In the genomic region with DNA sequence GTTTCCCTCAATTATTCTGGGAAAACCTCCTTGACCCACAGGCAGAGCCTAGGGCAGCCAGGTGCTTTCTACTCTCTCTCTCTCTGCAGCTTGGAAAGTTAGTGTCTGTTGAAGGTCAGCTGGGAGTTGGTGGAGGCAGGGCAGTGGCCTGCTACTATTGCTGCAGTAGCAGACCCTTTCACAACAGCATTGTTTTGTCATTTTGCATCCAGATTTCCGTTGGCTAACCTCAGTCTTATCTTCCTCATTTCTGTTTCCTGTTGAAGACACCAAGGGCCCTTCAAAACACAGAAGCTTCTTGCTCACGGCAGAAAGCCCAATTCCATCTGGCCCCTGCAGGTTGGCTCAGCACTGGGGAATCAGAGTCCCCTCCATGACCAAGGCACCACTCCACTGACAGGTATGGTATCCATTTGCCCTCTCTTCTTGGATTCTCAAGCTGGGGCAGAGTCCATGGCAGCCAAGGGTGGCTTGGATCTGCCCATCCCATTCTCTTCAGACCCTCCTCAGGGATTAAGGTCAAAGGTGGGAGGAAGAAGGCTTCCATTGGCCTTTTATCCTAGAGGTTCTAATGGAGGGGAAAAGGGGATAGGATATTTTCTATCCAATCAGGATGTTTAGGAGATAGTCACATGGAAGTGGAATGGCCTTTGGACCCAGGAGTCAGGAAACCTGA, we compare ENCODE assay signal across 1 cellular context.
TF ChIP-seq lines count a peak whose summit lies in the region.

No MANE protein-coding gene starts in this region.

TF ChIP-seq in K562, 482 proteins besides CTCF, POLR2A, EP300 and RAD21 (continued from another document and continues in another):
- TF ChIP-seq, protein P1, sequence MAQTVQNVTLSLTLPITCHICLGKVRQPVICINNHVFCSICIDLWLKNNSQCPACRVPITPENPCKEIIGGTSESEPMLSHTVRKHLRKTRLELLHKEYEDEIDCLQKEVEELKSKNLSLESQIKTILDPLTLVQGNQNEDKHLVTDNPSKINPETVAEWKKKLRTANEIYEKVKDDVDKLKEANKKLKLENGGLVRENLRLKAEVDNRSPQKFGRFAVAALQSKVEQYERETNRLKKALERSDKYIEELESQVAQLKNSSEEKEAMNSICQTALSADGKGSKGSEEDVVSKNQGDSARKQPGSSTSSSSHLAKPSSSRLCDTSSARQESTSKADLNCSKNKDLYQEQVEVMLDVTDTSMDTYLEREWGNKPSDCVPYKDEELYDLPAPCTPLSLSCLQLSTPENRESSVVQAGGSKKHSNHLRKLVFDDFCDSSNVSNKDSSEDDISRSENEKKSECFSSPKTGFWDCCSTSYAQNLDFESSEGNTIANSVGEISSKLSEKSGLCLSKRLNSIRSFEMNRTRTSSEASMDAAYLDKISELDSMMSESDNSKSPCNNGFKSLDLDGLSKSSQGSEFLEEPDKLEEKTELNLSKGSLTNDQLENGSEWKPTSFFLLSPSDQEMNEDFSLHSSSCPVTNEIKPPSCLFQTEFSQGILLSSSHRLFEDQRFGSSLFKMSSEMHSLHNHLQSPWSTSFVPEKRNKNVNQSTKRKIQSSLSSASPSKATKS (CRISPR knock-in tag; IDR thresholded peaks at IDR 0.05) = no peak
- no peak for TF ChIP-seq ASH1L (IDR thresholded peaks at IDR 0.05; ENCODE audit: borderline replicate concordance, low read depth, partially characterized antibody)
- TF ChIP-seq PRMT5 (CRISPR knock-in tag; IDR thresholded peaks at IDR 0.05) = no peak
- TF ChIP-seq, protein P2, sequence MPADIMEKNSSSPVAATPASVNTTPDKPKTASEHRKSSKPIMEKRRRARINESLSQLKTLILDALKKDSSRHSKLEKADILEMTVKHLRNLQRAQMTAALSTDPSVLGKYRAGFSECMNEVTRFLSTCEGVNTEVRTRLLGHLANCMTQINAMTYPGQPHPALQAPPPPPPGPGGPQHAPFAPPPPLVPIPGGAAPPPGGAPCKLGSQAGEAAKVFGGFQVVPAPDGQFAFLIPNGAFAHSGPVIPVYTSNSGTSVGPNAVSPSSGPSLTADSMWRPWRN (IDR thresholded peaks at IDR 0.05; ENCODE audit: low read depth) = no peak
- no peak for TF ChIP-seq NR4A1 (CRISPR knock-in tag; IDR thresholded peaks at IDR 0.05)
- 0 out of 2 replicates have a peak, but pooled peaks have one; percentile 17 for TF ChIP-seq NR4A1 (tag; IDR thresholded peaks at IDR 0.05)
- no peak for TF ChIP-seq ZNF324 (CRISPR knock-in tag; IDR thresholded peaks at IDR 0.05)
- TF ChIP-seq ZNF232 (CRISPR knock-in tag; IDR thresholded peaks at IDR 0.05) = no peak
- no peak for TF ChIP-seq GTF2A2 (tag; IDR thresholded peaks at IDR 0.05)
- TF ChIP-seq ILF3 (IDR thresholded peaks at IDR 0.05; ENCODE audit: borderline replicate concordance) = no peak
- no peak for TF ChIP-seq PHF20 (IDR thresholded peaks at IDR 0.05; ENCODE audit: partially characterized antibody)
- TF ChIP-seq, protein P3, sequence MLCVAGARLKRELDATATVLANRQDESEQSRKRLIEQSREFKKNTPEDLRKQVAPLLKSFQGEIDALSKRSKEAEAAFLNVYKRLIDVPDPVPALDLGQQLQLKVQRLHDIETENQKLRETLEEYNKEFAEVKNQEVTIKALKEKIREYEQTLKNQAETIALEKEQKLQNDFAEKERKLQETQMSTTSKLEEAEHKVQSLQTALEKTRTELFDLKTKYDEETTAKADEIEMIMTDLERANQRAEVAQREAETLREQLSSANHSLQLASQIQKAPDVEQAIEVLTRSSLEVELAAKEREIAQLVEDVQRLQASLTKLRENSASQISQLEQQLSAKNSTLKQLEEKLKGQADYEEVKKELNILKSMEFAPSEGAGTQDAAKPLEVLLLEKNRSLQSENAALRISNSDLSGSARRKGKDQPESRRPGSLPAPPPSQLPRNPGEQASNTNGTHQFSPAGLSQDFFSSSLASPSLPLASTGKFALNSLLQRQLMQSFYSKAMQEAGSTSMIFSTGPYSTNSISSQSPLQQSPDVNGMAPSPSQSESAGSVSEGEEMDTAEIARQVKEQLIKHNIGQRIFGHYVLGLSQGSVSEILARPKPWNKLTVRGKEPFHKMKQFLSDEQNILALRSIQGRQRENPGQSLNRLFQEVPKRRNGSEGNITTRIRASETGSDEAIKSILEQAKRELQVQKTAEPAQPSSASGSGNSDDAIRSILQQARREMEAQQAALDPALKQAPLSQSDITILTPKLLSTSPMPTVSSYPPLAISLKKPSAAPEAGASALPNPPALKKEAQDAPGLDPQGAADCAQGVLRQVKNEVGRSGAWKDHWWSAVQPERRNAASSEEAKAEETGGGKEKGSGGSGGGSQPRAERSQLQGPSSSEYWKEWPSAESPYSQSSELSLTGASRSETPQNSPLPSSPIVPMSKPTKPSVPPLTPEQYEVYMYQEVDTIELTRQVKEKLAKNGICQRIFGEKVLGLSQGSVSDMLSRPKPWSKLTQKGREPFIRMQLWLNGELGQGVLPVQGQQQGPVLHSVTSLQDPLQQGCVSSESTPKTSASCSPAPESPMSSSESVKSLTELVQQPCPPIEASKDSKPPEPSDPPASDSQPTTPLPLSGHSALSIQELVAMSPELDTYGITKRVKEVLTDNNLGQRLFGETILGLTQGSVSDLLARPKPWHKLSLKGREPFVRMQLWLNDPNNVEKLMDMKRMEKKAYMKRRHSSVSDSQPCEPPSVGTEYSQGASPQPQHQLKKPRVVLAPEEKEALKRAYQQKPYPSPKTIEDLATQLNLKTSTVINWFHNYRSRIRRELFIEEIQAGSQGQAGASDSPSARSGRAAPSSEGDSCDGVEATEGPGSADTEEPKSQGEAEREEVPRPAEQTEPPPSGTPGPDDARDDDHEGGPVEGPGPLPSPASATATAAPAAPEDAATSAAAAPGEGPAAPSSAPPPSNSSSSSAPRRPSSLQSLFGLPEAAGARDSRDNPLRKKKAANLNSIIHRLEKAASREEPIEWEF (CRISPR knock-in tag; IDR thresholded peaks at IDR 0.05) = no peak
- TF ChIP-seq, protein P4, sequence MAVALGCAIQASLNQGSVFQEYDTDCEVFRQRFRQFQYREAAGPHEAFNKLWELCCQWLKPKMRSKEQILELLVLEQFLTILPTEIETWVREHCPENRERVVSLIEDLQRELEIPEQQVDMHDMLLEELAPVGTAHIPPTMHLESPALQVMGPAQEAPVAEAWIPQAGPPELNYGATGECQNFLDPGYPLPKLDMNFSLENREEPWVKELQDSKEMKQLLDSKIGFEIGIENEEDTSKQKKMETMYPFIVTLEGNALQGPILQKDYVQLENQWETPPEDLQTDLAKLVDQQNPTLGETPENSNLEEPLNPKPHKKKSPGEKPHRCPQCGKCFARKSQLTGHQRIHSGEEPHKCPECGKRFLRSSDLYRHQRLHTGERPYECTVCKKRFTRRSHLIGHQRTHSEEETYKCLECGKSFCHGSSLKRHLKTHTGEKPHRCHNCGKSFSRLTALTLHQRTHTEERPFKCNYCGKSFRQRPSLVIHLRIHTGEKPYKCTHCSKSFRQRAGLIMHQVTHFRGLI (CRISPR knock-in tag; IDR thresholded peaks at IDR 0.05) = no peak
- TF ChIP-seq, protein P5, sequence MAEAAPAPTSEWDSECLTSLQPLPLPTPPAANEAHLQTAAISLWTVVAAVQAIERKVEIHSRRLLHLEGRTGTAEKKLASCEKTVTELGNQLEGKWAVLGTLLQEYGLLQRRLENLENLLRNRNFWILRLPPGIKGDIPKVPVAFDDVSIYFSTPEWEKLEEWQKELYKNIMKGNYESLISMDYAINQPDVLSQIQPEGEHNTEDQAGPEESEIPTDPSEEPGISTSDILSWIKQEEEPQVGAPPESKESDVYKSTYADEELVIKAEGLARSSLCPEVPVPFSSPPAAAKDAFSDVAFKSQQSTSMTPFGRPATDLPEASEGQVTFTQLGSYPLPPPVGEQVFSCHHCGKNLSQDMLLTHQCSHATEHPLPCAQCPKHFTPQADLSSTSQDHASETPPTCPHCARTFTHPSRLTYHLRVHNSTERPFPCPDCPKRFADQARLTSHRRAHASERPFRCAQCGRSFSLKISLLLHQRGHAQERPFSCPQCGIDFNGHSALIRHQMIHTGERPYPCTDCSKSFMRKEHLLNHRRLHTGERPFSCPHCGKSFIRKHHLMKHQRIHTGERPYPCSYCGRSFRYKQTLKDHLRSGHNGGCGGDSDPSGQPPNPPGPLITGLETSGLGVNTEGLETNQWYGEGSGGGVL (CRISPR knock-in tag; IDR thresholded peaks at IDR 0.05) = no peak
- no peak for TF ChIP-seq RFX1 (IDR thresholded peaks at IDR 0.05)
- TF ChIP-seq, protein P6, sequence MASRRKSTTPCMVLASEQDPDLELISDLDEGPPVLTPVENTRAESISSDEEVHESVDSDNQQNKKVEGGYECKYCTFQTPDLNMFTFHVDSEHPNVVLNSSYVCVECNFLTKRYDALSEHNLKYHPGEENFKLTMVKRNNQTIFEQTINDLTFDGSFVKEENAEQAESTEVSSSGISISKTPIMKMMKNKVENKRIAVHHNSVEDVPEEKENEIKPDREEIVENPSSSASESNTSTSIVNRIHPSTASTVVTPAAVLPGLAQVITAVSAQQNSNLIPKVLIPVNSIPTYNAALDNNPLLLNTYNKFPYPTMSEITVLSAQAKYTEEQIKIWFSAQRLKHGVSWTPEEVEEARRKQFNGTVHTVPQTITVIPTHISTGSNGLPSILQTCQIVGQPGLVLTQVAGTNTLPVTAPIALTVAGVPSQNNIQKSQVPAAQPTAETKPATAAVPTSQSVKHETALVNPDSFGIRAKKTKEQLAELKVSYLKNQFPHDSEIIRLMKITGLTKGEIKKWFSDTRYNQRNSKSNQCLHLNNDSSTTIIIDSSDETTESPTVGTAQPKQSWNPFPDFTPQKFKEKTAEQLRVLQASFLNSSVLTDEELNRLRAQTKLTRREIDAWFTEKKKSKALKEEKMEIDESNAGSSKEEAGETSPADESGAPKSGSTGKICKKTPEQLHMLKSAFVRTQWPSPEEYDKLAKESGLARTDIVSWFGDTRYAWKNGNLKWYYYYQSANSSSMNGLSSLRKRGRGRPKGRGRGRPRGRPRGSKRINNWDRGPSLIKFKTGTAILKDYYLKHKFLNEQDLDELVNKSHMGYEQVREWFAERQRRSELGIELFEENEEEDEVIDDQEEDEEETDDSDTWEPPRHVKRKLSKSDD (conservative IDR thresholded peaks at IDR 0.05; ENCODE audit: low read length) = no peak
- TF ChIP-seq, protein P7, sequence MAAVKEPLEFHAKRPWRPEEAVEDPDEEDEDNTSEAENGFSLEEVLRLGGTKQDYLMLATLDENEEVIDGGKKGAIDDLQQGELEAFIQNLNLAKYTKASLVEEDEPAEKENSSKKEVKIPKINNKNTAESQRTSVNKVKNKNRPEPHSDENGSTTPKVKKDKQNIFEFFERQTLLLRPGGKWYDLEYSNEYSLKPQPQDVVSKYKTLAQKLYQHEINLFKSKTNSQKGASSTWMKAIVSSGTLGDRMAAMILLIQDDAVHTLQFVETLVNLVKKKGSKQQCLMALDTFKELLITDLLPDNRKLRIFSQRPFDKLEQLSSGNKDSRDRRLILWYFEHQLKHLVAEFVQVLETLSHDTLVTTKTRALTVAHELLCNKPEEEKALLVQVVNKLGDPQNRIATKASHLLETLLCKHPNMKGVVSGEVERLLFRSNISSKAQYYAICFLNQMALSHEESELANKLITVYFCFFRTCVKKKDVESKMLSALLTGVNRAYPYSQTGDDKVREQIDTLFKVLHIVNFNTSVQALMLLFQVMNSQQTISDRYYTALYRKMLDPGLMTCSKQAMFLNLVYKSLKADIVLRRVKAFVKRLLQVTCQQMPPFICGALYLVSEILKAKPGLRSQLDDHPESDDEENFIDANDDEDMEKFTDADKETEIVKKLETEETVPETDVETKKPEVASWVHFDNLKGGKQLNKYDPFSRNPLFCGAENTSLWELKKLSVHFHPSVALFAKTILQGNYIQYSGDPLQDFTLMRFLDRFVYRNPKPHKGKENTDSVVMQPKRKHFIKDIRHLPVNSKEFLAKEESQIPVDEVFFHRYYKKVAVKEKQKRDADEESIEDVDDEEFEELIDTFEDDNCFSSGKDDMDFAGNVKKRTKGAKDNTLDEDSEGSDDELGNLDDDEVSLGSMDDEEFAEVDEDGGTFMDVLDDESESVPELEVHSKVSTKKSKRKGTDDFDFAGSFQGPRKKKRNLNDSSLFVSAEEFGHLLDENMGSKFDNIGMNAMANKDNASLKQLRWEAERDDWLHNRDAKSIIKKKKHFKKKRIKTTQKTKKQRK (IDR thresholded peaks at IDR 0.05; ENCODE audit: borderline replicate concordance, low read depth, low read length) = no peak
- no peak for TF ChIP-seq SLC30A9 (CRISPR knock-in tag; IDR thresholded peaks at IDR 0.05)
- TF ChIP-seq FOXM1 (IDR thresholded peaks at IDR 0.05; ENCODE audit: low read depth) = 0 out of 2 replicates have a peak, but pooled peaks have one; percentile 26
- no peak for TF ChIP-seq FOXM1 (CRISPR knock-in tag; IDR thresholded peaks at IDR 0.05; ENCODE audit: low read depth)
- TF ChIP-seq ZNF184 (CRISPR knock-in tag; IDR thresholded peaks at IDR 0.05) = no peak
- TF ChIP-seq ZNF76 (CRISPR knock-in tag; IDR thresholded peaks at IDR 0.05; ENCODE audit: borderline replicate concordance) = no peak
- 0 out of 2 replicates have a peak, but pooled peaks have one; percentile 11 for TF ChIP-seq ZNF583 (CRISPR knock-in tag; IDR thresholded peaks at IDR 0.05)
- TF ChIP-seq, protein P8, sequence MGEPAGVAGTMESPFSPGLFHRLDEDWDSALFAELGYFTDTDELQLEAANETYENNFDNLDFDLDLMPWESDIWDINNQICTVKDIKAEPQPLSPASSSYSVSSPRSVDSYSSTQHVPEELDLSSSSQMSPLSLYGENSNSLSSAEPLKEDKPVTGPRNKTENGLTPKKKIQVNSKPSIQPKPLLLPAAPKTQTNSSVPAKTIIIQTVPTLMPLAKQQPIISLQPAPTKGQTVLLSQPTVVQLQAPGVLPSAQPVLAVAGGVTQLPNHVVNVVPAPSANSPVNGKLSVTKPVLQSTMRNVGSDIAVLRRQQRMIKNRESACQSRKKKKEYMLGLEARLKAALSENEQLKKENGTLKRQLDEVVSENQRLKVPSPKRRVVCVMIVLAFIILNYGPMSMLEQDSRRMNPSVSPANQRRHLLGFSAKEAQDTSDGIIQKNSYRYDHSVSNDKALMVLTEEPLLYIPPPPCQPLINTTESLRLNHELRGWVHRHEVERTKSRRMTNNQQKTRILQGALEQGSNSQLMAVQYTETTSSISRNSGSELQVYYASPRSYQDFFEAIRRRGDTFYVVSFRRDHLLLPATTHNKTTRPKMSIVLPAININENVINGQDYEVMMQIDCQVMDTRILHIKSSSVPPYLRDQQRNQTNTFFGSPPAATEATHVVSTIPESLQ (CRISPR knock-in tag; IDR thresholded peaks at IDR 0.05) = no peak
- TF ChIP-seq, protein P9, sequence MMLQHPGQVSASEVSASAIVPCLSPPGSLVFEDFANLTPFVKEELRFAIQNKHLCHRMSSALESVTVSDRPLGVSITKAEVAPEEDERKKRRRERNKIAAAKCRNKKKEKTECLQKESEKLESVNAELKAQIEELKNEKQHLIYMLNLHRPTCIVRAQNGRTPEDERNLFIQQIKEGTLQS (IDR thresholded peaks at IDR 0.05) = no peak
- TF ChIP-seq, protein P9 (CRISPR knock-in tag; conservative IDR thresholded peaks at IDR 0.05) = no peak
- TF ChIP-seq ZNF174 (CRISPR knock-in tag; IDR thresholded peaks at IDR 0.05) = no peak
- no peak for TF ChIP-seq ZNF79 (CRISPR knock-in tag; IDR thresholded peaks at IDR 0.05; ENCODE audit: low read depth)
- TF ChIP-seq RAD51 (IDR thresholded peaks at IDR 0.05; ENCODE audit: borderline replicate concordance, low read depth) = no peak
- TF ChIP-seq, protein P10, sequence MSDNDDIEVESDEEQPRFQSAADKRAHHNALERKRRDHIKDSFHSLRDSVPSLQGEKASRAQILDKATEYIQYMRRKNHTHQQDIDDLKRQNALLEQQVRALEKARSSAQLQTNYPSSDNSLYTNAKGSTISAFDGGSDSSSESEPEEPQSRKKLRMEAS (CRISPR knock-in tag; IDR thresholded peaks at IDR 0.05) = no peak
- TF ChIP-seq, protein P11, sequence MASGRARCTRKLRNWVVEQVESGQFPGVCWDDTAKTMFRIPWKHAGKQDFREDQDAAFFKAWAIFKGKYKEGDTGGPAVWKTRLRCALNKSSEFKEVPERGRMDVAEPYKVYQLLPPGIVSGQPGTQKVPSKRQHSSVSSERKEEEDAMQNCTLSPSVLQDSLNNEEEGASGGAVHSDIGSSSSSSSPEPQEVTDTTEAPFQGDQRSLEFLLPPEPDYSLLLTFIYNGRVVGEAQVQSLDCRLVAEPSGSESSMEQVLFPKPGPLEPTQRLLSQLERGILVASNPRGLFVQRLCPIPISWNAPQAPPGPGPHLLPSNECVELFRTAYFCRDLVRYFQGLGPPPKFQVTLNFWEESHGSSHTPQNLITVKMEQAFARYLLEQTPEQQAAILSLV (tag; IDR thresholded peaks at IDR 0.05) = no peak
